22 cellular contexts compared by ENCODE assay signal in genomic region chr17:80281516-80281915, GRCh38. TPM values are rescaled to one million over a fixed set of nuclear protein-coding genes. Genes with fewer than 3 reads are reported as not detected.
DNase-seq lines count a peak whose midpoint lies in the region; ATAC-seq, FAIRE-seq and TF ChIP-seq lines count a peak whose summit lies in the region.
"Had no signal": no experiment of that assay in that cellular context is flagged by ENCODE, and none has a peak within 500 bp of the region (broad histone marks: within the 10 kb centered on the region; RNA-seq: fewer than 3 reads in every experiment).

No MANE protein-coding gene starts in this region.

- H3K36me3 Mint-ChIP-seq in T-helper 1 cell treated with Interleukin-12 subunit alpha and Interleukin-12 subunit beta and Interleukin-4 antibody, amounts not matched to agents 30 μg/mL and 1 μg/mL, for 36 hours (ENCODE audit: low read depth) = peaks cover 41% of the 10 kb centered on the region
- H3K36me3 Mint-ChIP-seq in activated naive CD4-positive, alpha-beta T cell treated with anti-CD3 and anti-CD28 coated beads, Interleukin-2, amount 50 U/mL, for 72 hours = peaks cover 0 to 13% of the 10 kb centered on the region in 2 donors

- no peak overlapping the region for H3K9ac ChIP-seq in IMR-90 (ENCODE audit: low read depth, low read length)
- H3K9ac ChIP-seq in kidney (ENCODE audit: low read length in 2 of 2) = no peak overlapping the region
- H3K9ac ChIP-seq: GM23248, KMS-11 had no signal

- no peak overlapping the region for H2AFZ ChIP-seq in IMR-90 (replicated peaks; ENCODE audit: low read length, poor library complexity)
- H2AFZ ChIP-seq: GM23248 had no signal

- H3K9me3 ChIP-seq in IMR-90 (ENCODE audit: control insufficient read depth, insufficient read depth, low read length) (no peaks in the 10 kb centered on the region), kidney (ENCODE audit: control insufficient read depth in 1 of 2, low read length in 2 of 2) (no peaks in the 10 kb centered on the region)
- H3K9me3 ChIP-seq: BE2C had no signal

- H3K27me3 ChIP-seq in IMR-90 (ENCODE audit: control insufficient read depth, insufficient read depth, low read length) = no peaks in the 10 kb centered on the region
- H3K27me3 ChIP-seq: BE2C had no signal

- no peak overlapping the region for H4K8ac ChIP-seq in IMR-90 (ENCODE audit: low read depth in 2 of 2, low read length in 2 of 2)

- H3K27ac Mint-ChIP-seq in T-helper 1 cell treated with Interleukin-12 subunit alpha and Interleukin-12 subunit beta and Interleukin-4 antibody, amounts not matched to agents 30 μg/mL and 1 μg/mL, for 36 hours = peak overlapping the region; percentile 43
- H3K27ac Mint-ChIP-seq in activated naive CD4-positive, alpha-beta T cell treated with anti-CD3 and anti-CD28 coated beads, Interleukin-2, amount 50 U/mL, for 72 hours = no peak overlapping the region
- H3K27ac Mint-ChIP-seq: H9 had no signal

- peaks cover 20% of the 10 kb centered on the region for H3K36me3 ChIP-seq in IMR-90 (ENCODE audit: control insufficient read depth, insufficient read depth, low read length)
- peaks cover 6 to 12% of the 10 kb centered on the region in 2 donors for H3K36me3 ChIP-seq in kidney (ENCODE audit: control insufficient read depth in 1 of 2, insufficient read depth in 2 of 2, low read length in 2 of 2)
- H3K36me3 ChIP-seq: BE2C had no signal

- H2BK5ac ChIP-seq in IMR-90 (ENCODE audit: low read depth, low read length, poor library complexity, severe bottlenecking) = peak overlapping the region; percentile 65

- no peak overlapping the region for H3K56ac ChIP-seq in IMR-90 (ENCODE audit: extremely low read depth, insufficient read depth, low read length)

- no peak overlapping the region for H2BK15ac ChIP-seq in IMR-90 (ENCODE audit: low read depth, low read length)

- in situ Hi-C loops in IMR-90 (cut with MboI; ENCODE audit: low sequenced_read_pairs) = no loop called here

- 100% methylated on average over 3 of the region's 10 CpGs; no CpG with 5 or more reads in 1 of the 2 experiments for WGBS in IMR-90 (ENCODE audit: extremely low coverage in 2 of 2, insufficient read length in 1 of 2), 2 experiments

- ATAC-seq in IMR-90 (ENCODE audit: low read depth) (no peak), GM19467 (IDR thresholded peaks at IDR 0.05; ENCODE audit: unreplicated experiment) (no peak)
- no peak for ATAC-seq in activated naive CD4-positive, alpha-beta T cell treated with anti-CD3 and anti-CD28 coated beads, Interleukin-2, amount 50 U/mL, for 72 hours

- H3K4ac ChIP-seq in IMR-90 (ENCODE audit: low read depth, low read length) = no peak overlapping the region

- intact Hi-C loops in IMR-90 (cut with micrococcal nuclease) (no loop called here), kidney (cut with DNase I) (no loop called here), posterior vena cava (cut with DNase I) (no loop called here)

- no peaks in the 10 kb centered on the region for H3K9me3 Mint-ChIP-seq in T-helper 1 cell treated with Interleukin-12 subunit alpha and Interleukin-12 subunit beta and Interleukin-4 antibody, amounts not matched to agents 30 μg/mL and 1 μg/mL, for 36 hours
- no peaks in the 10 kb centered on the region for H3K9me3 Mint-ChIP-seq in activated naive CD4-positive, alpha-beta T cell treated with anti-CD3 and anti-CD28 coated beads, Interleukin-2, amount 50 U/mL, for 72 hours
- H3K9me3 Mint-ChIP-seq: H9 had no signal

- peaks cover 20% of the 10 kb centered on the region for H4K20me1 ChIP-seq in IMR-90 (ENCODE audit: insufficient read depth, low read length)

- H3K79me1 ChIP-seq in IMR-90 (ENCODE audit: low read depth in 1 of 2, low read length in 2 of 2) = peaks cover 8 to 52% of the 10 kb centered on the region in 2 experiments; a peak in 3 of 4 replicates

- no peak overlapping the region for H3K23ac ChIP-seq in IMR-90 (ENCODE audit: low read depth, low read length)

- peaks cover 2% of the 10 kb centered on the region for H3K4me1 ChIP-seq in IMR-90 (ENCODE audit: control insufficient read depth, insufficient read depth, low read length)
- peaks cover 0 to 4% of the 10 kb centered on the region in 2 donors for H3K4me1 ChIP-seq in kidney (ENCODE audit: control insufficient read depth in 1 of 2, insufficient read depth in 1 of 2, low read depth in 1 of 2, low read length in 2 of 2)

- no peak for DNase-seq in T-helper 1 cell
- no peak for DNase-seq in IMR-90
- peak; percentile 10 for DNase-seq in kidney
- DNase-seq in posterior vena cava (ENCODE audit: low spot score) = peak; percentile 67
- DNase-seq in activated naive CD4-positive, alpha-beta T cell treated with anti-CD3 and anti-CD28 coated beads, Interleukin-2, amount 50 U/mL, for 72 hours (ENCODE audit: low spot score in 2 of 2) = no peak
- DNase-seq in effector CD8-positive, alpha-beta T cell (lab: John Stamatoyannopoulos, UW) = no peak
- DNase-seq: 8988T, ACHN, BE2C, COR-L47, DMS53, GM23248, H9, MM.1S, NCI-H2029, NCI-H446 treated with DMSO at 0.1 percent for 48 hours, NCI-H526 treated with DMSO at 0.1 percent for 48 hours, RPMI8226, SHP77 treated with DMSO at 0.1 percent for 48 hours had no signal

- H3K4me2 ChIP-seq in IMR-90 (ENCODE audit: low read depth, low read length) = no peak overlapping the region
- H3K4me2 ChIP-seq: KMS-11 had no signal

- no TSS peak for BruUV-seq in IMR-90 (replicated peaks; lab: Mats Ljungman, UMichigan)

- TF ChIP-seq POLR2A in IMR-90 (IDR thresholded peaks at IDR 0.05; ENCODE audit: low read depth, low read length) = no peak

- TF ChIP-seq CTCF in IMR-90 (conservative IDR thresholded peaks at IDR 0.05; ENCODE audit: low read depth, low read length) = no peak
- no peak for TF ChIP-seq CTCF in kidney (IDR thresholded peaks at IDR 0.05; ENCODE audit: borderline replicate concordance, extremely low read depth, insufficient read depth)

- H3K18ac ChIP-seq in IMR-90 (ENCODE audit: low read depth, low read length) = no peak overlapping the region

- H4K91ac ChIP-seq in IMR-90 (ENCODE audit: insufficient read depth, low read depth, low read length) = no peak overlapping the region

- H3K27me3 Mint-ChIP-seq in T-helper 1 cell treated with Interleukin-12 subunit alpha and Interleukin-12 subunit beta and Interleukin-4 antibody, amounts not matched to agents 30 μg/mL and 1 μg/mL, for 36 hours (ENCODE audit: low read depth) = no peaks in the 10 kb centered on the region

- POLR2A ChIA-PET in IMR-90 (lab: Charles Lee; ENCODE audit: unreplicated experiment) = no interaction called here

- H2AK9ac ChIP-seq in IMR-90 (replicated peaks; ENCODE audit: low read depth, low read length, poor library complexity) = no peak overlapping the region

- H2BK120ac ChIP-seq in IMR-90 (ENCODE audit: low read depth, low read length) = no peak overlapping the region

- peaks cover 6% of the 10 kb centered on the region; the same call in 1 of the 2 replicates for H3K9me1 ChIP-seq in IMR-90 (ENCODE audit: insufficient read depth, low read length)

- CTCF ChIA-PET in IMR-90 (lab: Yijun Ruan, JAX) = no interaction called here

- no peak overlapping the region for H4K5ac ChIP-seq in IMR-90 (ENCODE audit: low read depth, low read length)

- no peak overlapping the region for H3K14ac ChIP-seq in IMR-90 (replicated peaks; ENCODE audit: low read depth, low read length)

- TF ChIP-seq RAD21 in IMR-90 (IDR thresholded peaks at IDR 0.05; ENCODE audit: low read length) = no peak

- no peak overlapping the region for H3K4me3 ChIP-seq in IMR-90 (ENCODE audit: insufficient read depth, low read depth, low read length)
- no peak overlapping the region for H3K4me3 ChIP-seq in kidney (ENCODE audit: low read length in 2 of 2)
- H3K4me3 ChIP-seq: GM23248 had no signal

- dilution Hi-C loops in IMR-90 (cut with HindIII; ENCODE audit: low sequenced_read_pairs, unreplicated experiment) = no loop called here

- no peak overlapping the region for H3K4me3 Mint-ChIP-seq in T-helper 1 cell treated with Interleukin-12 subunit alpha and Interleukin-12 subunit beta and Interleukin-4 antibody, amounts not matched to agents 30 μg/mL and 1 μg/mL, for 36 hours
- H3K4me3 Mint-ChIP-seq: H9 had no signal

- no peak overlapping the region for H3K27ac ChIP-seq in IMR-90 (ENCODE audit: insufficient read depth, low read length)
- H3K27ac ChIP-seq in kidney (ENCODE audit: low read depth in 2 of 2, low read length in 2 of 2) = no peak overlapping the region
- H3K27ac ChIP-seq: GM23248, KMS-11 had no signal

- H2AK5ac ChIP-seq in IMR-90 (ENCODE audit: low read depth, low read length) = no peak overlapping the region

- no peak for FAIRE-seq in kidney (lab: Jason Lieb, UNC)

- H2BK20ac ChIP-seq in IMR-90 (ENCODE audit: low read depth, low read length) = no peak overlapping the region

- peaks cover 20% of the 10 kb centered on the region for H3K4me1 Mint-ChIP-seq in T-helper 1 cell treated with Interleukin-12 subunit alpha and Interleukin-12 subunit beta and Interleukin-4 antibody, amounts not matched to agents 30 μg/mL and 1 μg/mL, for 36 hours (ENCODE audit: low read depth)

TF ChIP-seq in IMR-90, 13 proteins besides CTCF, POLR2A, EP300 and RAD21 (continues in another document):
- TF ChIP-seq RCOR1 (IDR thresholded peaks at IDR 0.05; ENCODE audit: insufficient replicate concordance, low read length) = no peak
- TF ChIP-seq CHD1 (IDR thresholded peaks at IDR 0.05; ENCODE audit: low read depth, low read length) = no peak
- no peak for TF ChIP-seq MAZ (IDR thresholded peaks at IDR 0.05; ENCODE audit: borderline replicate concordance, low read depth, low read length)
- no peak for TF ChIP-seq NFE2L2 (IDR thresholded peaks at IDR 0.05; ENCODE audit: low read depth, low read length)
- TF ChIP-seq USF2 (IDR thresholded peaks at IDR 0.05; ENCODE audit: low read depth, low read length) = no peak
- TF ChIP-seq SMC3 (IDR thresholded peaks at IDR 0.05; ENCODE audit: low read depth, low read length) = no peak
- no peak for TF ChIP-seq BHLHE40 (IDR thresholded peaks at IDR 0.05; ENCODE audit: low read depth, low read length)

RNA-seq across cellular contexts. Expression of gene RNF213, which starts 20.9 kb away (rescaled TPM):
- total RNA-seq in IMR-90 (2012; rRNA removed) (36.0 and 37.5 TPM in 2 replicates), kidney (276 TPM), posterior vena cava (10 to 100 TPM; 98.8 to 99.3 TPM)
- polyA plus RNA-seq in IMR-90 (2012; rRNA removed) (20.8 and 23.4 TPM in 2 replicates), kidney (ENCODE audit: insufficient read depth, low read depth, low replicate concordance) (43.4 TPM)
- polyA plus RNA-seq in IMR-90 (2012; cell fraction: cytosol; rRNA removed) = 11.3 and 20.0 TPM in 2 replicates
- polyA plus RNA-seq in IMR-90 (2012; cell fraction: nucleus; rRNA removed; ENCODE audit: low replicate concordance) = 95.6 and 134 TPM in 2 replicates
- 100 to 1,000 TPM; 415 to 602 TPM for total RNA-seq in activated naive CD4-positive, alpha-beta T cell treated with anti-CD3 and anti-CD28 coated beads, Interleukin-2, amount 50 U/mL, for 72 hours

Comparison
In these comparisons a context has a peak if more than half of its experiments do, and no peak if none do; other contexts are left out.
1. DNase-seq: peak in kidney (single experiment) and posterior vena cava (single experiment); none in T-helper 1 cell (0 of 5), IMR-90 (single experiment), activated naive CD4-positive, alpha-beta T cell treated with anti-CD3 and anti-CD28 coated beads, Interleukin-2, amount 50 U/mL, for 72 hours (0 of 2) and effector CD8-positive, alpha-beta T cell (single experiment).